8 cellular contexts compared by ENCODE assay signal in the genomic region with DNA sequence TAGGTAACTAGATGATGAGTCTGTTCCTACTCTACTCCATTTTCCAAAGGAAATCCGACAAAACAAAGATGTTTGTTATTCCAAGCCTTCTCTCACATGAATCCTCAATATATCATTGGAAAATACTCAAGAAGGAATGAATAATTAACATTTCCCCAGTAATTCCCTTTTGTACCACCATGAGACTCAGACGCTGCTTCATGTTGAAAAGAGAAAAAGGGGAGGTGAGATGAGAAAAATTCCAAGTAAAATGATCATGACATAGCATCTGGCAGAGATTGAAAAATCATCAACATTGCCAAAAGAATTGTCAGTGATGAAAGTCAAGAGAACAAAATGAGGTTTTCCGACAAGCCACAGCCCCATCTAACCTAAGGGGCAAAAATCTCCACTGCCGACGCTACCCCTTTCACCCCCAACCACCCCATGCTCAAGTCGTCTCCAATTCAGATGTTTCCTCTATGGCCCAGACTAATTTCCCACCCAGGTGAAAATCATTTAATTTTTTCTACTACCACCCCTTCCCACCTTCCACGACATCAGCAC. TPM values are rescaled to one million over a fixed set of nuclear protein-coding genes. Genes with fewer than 3 reads are reported as not detected.
DNase-seq lines count a peak whose midpoint lies in the region; ATAC-seq and TF ChIP-seq lines count a peak whose summit lies in the region.

No MANE protein-coding gene starts in this region.

- TF ChIP-seq CTCF in AG09319 (IDR thresholded peaks at IDR 0.05; ENCODE audit: low read depth, low read length): peak; percentile 19
- peak; percentile 58 for TF ChIP-seq CTCF in HFFc6 (IDR thresholded peaks at IDR 0.05)

- ATAC-seq in stimulated activated memory B cell treated with anti-CD40 and anti-IgM and Interleukin-4, amounts not matched to agents 10 μg/mL and 1 μg/mL and 100 μg/mL, for 72 hours: no peak

- H3K27ac Mint-ChIP-seq in HFFc6: peak overlapping the region; percentile 92
- peak overlapping the region; percentile 80 for H3K27ac Mint-ChIP-seq in activated naive CD8-positive, alpha-beta T cell treated with anti-CD3 and anti-CD28 coated beads for 36 hours
- peak overlapping the region; percentile 82 for H3K27ac Mint-ChIP-seq in stimulated activated memory B cell treated with anti-CD40 and anti-IgM and Interleukin-4, amounts not matched to agents 10 μg/mL and 1 μg/mL and 100 μg/mL, for 72 hours

- no peaks in the 10 kb centered on the region for H3K9me3 ChIP-seq in iPS-20b (ENCODE audit: insufficient read depth, low read depth, low read length)

- no peaks in the 10 kb centered on the region for H3K9me3 Mint-ChIP-seq in HFFc6
- H3K9me3 Mint-ChIP-seq in activated naive CD8-positive, alpha-beta T cell treated with anti-CD3 and anti-CD28 coated beads for 36 hours: no peaks in the 10 kb centered on the region
- H3K9me3 Mint-ChIP-seq in stimulated activated memory B cell treated with anti-CD40 and anti-IgM and Interleukin-4, amounts not matched to agents 10 μg/mL and 1 μg/mL and 100 μg/mL, for 72 hours: peaks cover 3% of the 10 kb centered on the region

- no peaks in the 10 kb centered on the region for H3K36me3 ChIP-seq in iPS-20b (ENCODE audit: insufficient read depth, low read depth, low read length)

- H3K36me3 Mint-ChIP-seq in HFFc6 (ENCODE audit: low read depth): peaks cover 7% of the 10 kb centered on the region
- peaks cover 9% of the 10 kb centered on the region for H3K36me3 Mint-ChIP-seq in activated naive CD8-positive, alpha-beta T cell treated with anti-CD3 and anti-CD28 coated beads for 36 hours
- H3K36me3 Mint-ChIP-seq in stimulated activated memory B cell treated with anti-CD40 and anti-IgM and Interleukin-4, amounts not matched to agents 10 μg/mL and 1 μg/mL and 100 μg/mL, for 72 hours: peaks cover 6% of the 10 kb centered on the region

- peaks cover 2% of the 10 kb centered on the region; the same call in 1 of the 2 replicates for H3K27me3 Mint-ChIP-seq in HFFc6 (ENCODE audit: insufficient read depth)
- no peaks in the 10 kb centered on the region for H3K27me3 Mint-ChIP-seq in activated naive CD8-positive, alpha-beta T cell treated with anti-CD3 and anti-CD28 coated beads for 36 hours
- H3K27me3 Mint-ChIP-seq in stimulated activated memory B cell treated with anti-CD40 and anti-IgM and Interleukin-4, amounts not matched to agents 10 μg/mL and 1 μg/mL and 100 μg/mL, for 72 hours: no peaks in the 10 kb centered on the region

- peaks cover 22% of the 10 kb centered on the region for H3K4me1 Mint-ChIP-seq in HFFc6 (ENCODE audit: low read depth)
- peaks cover 22% of the 10 kb centered on the region for H3K4me1 Mint-ChIP-seq in activated naive CD8-positive, alpha-beta T cell treated with anti-CD3 and anti-CD28 coated beads for 36 hours
- H3K4me1 Mint-ChIP-seq in stimulated activated memory B cell treated with anti-CD40 and anti-IgM and Interleukin-4, amounts not matched to agents 10 μg/mL and 1 μg/mL and 100 μg/mL, for 72 hours: peaks cover 35% of the 10 kb centered on the region

- no peaks in the 10 kb centered on the region for H3K27me3 ChIP-seq in iPS-20b (ENCODE audit: insufficient read depth, low read length)

- H3K4me3 ChIP-seq in iPS-20b (ENCODE audit: low read length): peak overlapping the region; percentile 77

- H3K4me3 Mint-ChIP-seq in HFFc6: peak overlapping the region; percentile 99
- H3K4me3 Mint-ChIP-seq in activated naive CD8-positive, alpha-beta T cell treated with anti-CD3 and anti-CD28 coated beads for 36 hours: peak overlapping the region; percentile 97
- peak overlapping the region; percentile 97 for H3K4me3 Mint-ChIP-seq in stimulated activated memory B cell treated with anti-CD40 and anti-IgM and Interleukin-4, amounts not matched to agents 10 μg/mL and 1 μg/mL and 100 μg/mL, for 72 hours

- DNase-seq in AG09319 (ENCODE audit: extremely low read depth, low read depth): no peak
- peak; percentile 22 for DNase-seq in HFFc6
- no peak for DNase-seq in activated naive CD8-positive, alpha-beta T cell treated with anti-CD3 and anti-CD28 coated beads for 36 hours
- no peak for DNase-seq in NCI-H2029 (lab: John Stamatoyannopoulos, UW)
- no peak for DNase-seq in HuH-7 (ENCODE audit: low spot score)
- DNase-seq in amniotic stem cell (lab: John Stamatoyannopoulos, UW): no peak

- H3K4me1 ChIP-seq in iPS-20b (ENCODE audit: insufficient read depth, low read length): peaks cover 19% of the 10 kb centered on the region

- peak overlapping the region; percentile 82; the same call in 1 of the 2 replicates for H3K9ac ChIP-seq in iPS-20b (ENCODE audit: low read depth, low read length)

- H3K27ac ChIP-seq in iPS-20b (ENCODE audit: low read length): no peak overlapping the region

RNA-seq across cellular contexts. Expression of gene RAB6A, which starts 1.3 kb away (rescaled TPM):
- 100 to 1,000 TPM in 5 of 6 experiments, 10 to 100 TPM in 1; 91.7 to 130 (median 109) TPM for total RNA-seq in HFFc6 (2021; fragmentation: NEBNext Ultra II Directional; extraction: Animal tissue kit (Norgen Biotek cat#: 25700))
- 10 to 100 TPM; 54.7 to 57.3 TPM for total RNA-seq in activated naive CD8-positive, alpha-beta T cell treated with anti-CD3 and anti-CD28 coated beads for 36 hours

RNA-seq across cellular contexts. Expression of gene MRPL48, which starts 28.1 kb away (rescaled TPM):
- 10 to 100 TPM; 29.3 to 39.4 (median 35.1) TPM for total RNA-seq in HFFc6 (2021; fragmentation: NEBNext Ultra II Directional; extraction: Animal tissue kit (Norgen Biotek cat#: 25700))
- total RNA-seq in activated naive CD8-positive, alpha-beta T cell treated with anti-CD3 and anti-CD28 coated beads for 36 hours: 10 to 100 TPM; 53.9 to 59.3 TPM
